9 cellular contexts compared by ENCODE assay signal in genomic region chr2:120765911-120766757, GRCh38. TPM values are rescaled to one million over a fixed set of nuclear protein-coding genes. Genes with fewer than 3 reads are reported as not detected.
A peak's percentile ranks its signal among the peaks of the same experiment; 100 is the strongest.
DNase-seq lines count a peak whose midpoint lies in the region; ATAC-seq and TF ChIP-seq lines count a peak whose summit lies in the region.
"Had no signal": no experiment of that assay in that cellular context is flagged by ENCODE, and none has a peak within 500 bp of the region (broad histone marks: within the 10 kb centered on the region; RNA-seq: fewer than 3 reads in every experiment).

No MANE protein-coding gene starts in this region.

- H3K36me3 Mint-ChIP-seq in endodermal cell (ENCODE audit: low read depth): no peaks in the 10 kb centered on the region

- H3K27me3 ChIP-seq in endodermal cell (ENCODE audit: control insufficient read depth, insufficient read depth, low read length, poor library complexity, severe bottlenecking): no peaks in the 10 kb centered on the region
- H3K27me3 ChIP-seq in transverse colon: no peaks in the 10 kb centered on the region

- H3K9me3 ChIP-seq in endodermal cell (ENCODE audit: control insufficient read depth, low read length) (no peaks in the 10 kb centered on the region), mesodermal cell (ENCODE audit: control insufficient read depth, low read length) (no peaks in the 10 kb centered on the region), transverse colon (no peaks in the 10 kb centered on the region)

- intact Hi-C loops in transverse colon (cut with DNase I; ENCODE audit: low total_unique reads): no loop called here

- H3K4me3 Mint-ChIP-seq in endodermal cell: no peak overlapping the region
- H3K4me3 Mint-ChIP-seq: activated T-helper 1 cell treated with anti-CD3 and anti-CD28 coated beads, Interleukin-12 subunit alpha, Interleukin-12 subunit beta, Interleukin-2, Interleukin-4 antibody, amounts not matched to agents 30 ng/mL and 10 ng/mL and 1 ng/mL, durations not matched to agents 14 hours and 24 hours and 36 hours had no signal

- peak; percentile 69 for DNase-seq in M059J (ENCODE audit: low read depth)
- DNase-seq in endodermal cell: peak; percentile 80
- peak; percentile 67 for DNase-seq in transverse colon
- DNase-seq in hippocampal formation (lab: John Stamatoyannopoulos, UW): no peak
- no peak for DNase-seq in HT-29 (ENCODE audit: low spot score)
- DNase-seq in stimulated activated CD4-positive, alpha-beta T cell treated with anti-CD3 and anti-CD28 coated beads, Interleukin-2, amount 100 ng/mL, for 24 hours: no peak

- H3K4me3 ChIP-seq in endodermal cell (ENCODE audit: low read length): no peak overlapping the region
- H3K4me3 ChIP-seq in mesodermal cell (ENCODE audit: extremely low read depth, insufficient read depth, low read length, poor library complexity, severe bottlenecking): no peak overlapping the region
- H3K4me3 ChIP-seq in transverse colon: no peak overlapping the region

- no peaks in the 10 kb centered on the region for H3K9me3 Mint-ChIP-seq in endodermal cell
- H3K9me3 Mint-ChIP-seq: activated T-helper 1 cell treated with anti-CD3 and anti-CD28 coated beads, Interleukin-12 subunit alpha, Interleukin-12 subunit beta, Interleukin-2, Interleukin-4 antibody, amounts not matched to agents 30 ng/mL and 10 ng/mL and 1 ng/mL, durations not matched to agents 14 hours and 24 hours and 36 hours had no signal

- no peak for TF ChIP-seq POLR2A in transverse colon (IDR thresholded peaks at IDR 0.05)

- no peaks in the 10 kb centered on the region for H3K36me3 ChIP-seq in endodermal cell (ENCODE audit: control insufficient read depth, insufficient read depth, low read length)
- peaks cover 8% of the 10 kb centered on the region for H3K36me3 ChIP-seq in mesodermal cell (ENCODE audit: control insufficient read depth, insufficient read depth, low read length)
- no peaks in the 10 kb centered on the region for H3K36me3 ChIP-seq in transverse colon

- in situ Hi-C loops in transverse colon (cut with MboI; ENCODE audit: low pct_ligation_motif_present in 1 of 4, low pct_unique_long_range_greater_than_20kb in 1 of 4, low sequenced_read_pairs in 3 of 4): no loop called here

- no peaks in the 10 kb centered on the region for H3K27me3 Mint-ChIP-seq in endodermal cell (ENCODE audit: insufficient read depth)

- H3K4me1 Mint-ChIP-seq in endodermal cell: peaks cover 38% of the 10 kb centered on the region

- WGBS in endodermal cell (ENCODE audit: insufficient coverage in 1 of 2, insufficient read length in 1 of 2), 2 experiments: 48 to 73% methylated on average over 16 to 22 of the region's 22 CpGs
- WGBS in mesodermal cell (ENCODE audit: insufficient coverage in 2 of 2), 2 experiments: 34 to 35% methylated on average over 17 to 22 of the region's 22 CpGs
- 69 to 78% methylated on average over 4 to 21 of the region's 22 CpGs for WGBS in transverse colon (ENCODE audit: low coverage in 1 of 2), 2 donors

- H3K4me1 ChIP-seq in endodermal cell (ENCODE audit: control insufficient read depth, insufficient read depth, low read length) (peaks cover 20% of the 10 kb centered on the region), mesodermal cell (ENCODE audit: control insufficient read depth, insufficient read depth, low read length, poor library complexity, severe bottlenecking) (peaks cover 81% of the 10 kb centered on the region), transverse colon (peaks cover 0 to 21% (median 12%) of the 10 kb centered on the region in 4 donors)

- H3K27ac ChIP-seq in endodermal cell (ENCODE audit: low read depth, low read length): peak overlapping the region; percentile 92
- H3K27ac ChIP-seq in mesodermal cell (ENCODE audit: low read depth, low read length, severe bottlenecking): peak overlapping the region; percentile 95
- H3K27ac ChIP-seq in transverse colon: peak overlapping the region; percentile 69 to 83 (median 83)

- TF ChIP-seq CTCF in endodermal cell (conservative IDR thresholded peaks at IDR 0.05): no peak
- TF ChIP-seq CTCF in transverse colon (IDR thresholded peaks at IDR 0.05): no peak

- peak overlapping the region; percentile 22 for H3K9ac ChIP-seq in endodermal cell (ENCODE audit: extremely low read depth, low read length, poor library complexity, severe bottlenecking)

- TF ChIP-seq EP300 in transverse colon (IDR thresholded peaks at IDR 0.05; ENCODE audit: low read depth): no peak

- no peak for ATAC-seq in HG02798 (IDR thresholded peaks at IDR 0.05; ENCODE audit: poor library complexity, unreplicated experiment)

- peak overlapping the region; percentile 90 for H3K27ac Mint-ChIP-seq in endodermal cell
- H3K27ac Mint-ChIP-seq: activated T-helper 1 cell treated with anti-CD3 and anti-CD28 coated beads, Interleukin-12 subunit alpha, Interleukin-12 subunit beta, Interleukin-2, Interleukin-4 antibody, amounts not matched to agents 30 ng/mL and 10 ng/mL and 1 ng/mL, durations not matched to agents 14 hours and 24 hours and 36 hours had no signal

RNA-seq across cellular contexts. Expression of gene GLI2, which starts 30.5 kb away (rescaled TPM):
- total RNA-seq in M059J (2014; rRNA removed; shearing (Covaris generic)): 0.76 and 4.3 TPM in 2 replicates
- 10 to 100 TPM; 17.0 to 24.2 TPM for total RNA-seq in endodermal cell
- polyA plus RNA-seq in endodermal cell (2013, experiment 1 of 2): 29.8 TPM
- polyA plus RNA-seq in endodermal cell (2013, experiment 2 of 2): 28.3 TPM
- 20.8 TPM for polyA plus RNA-seq in mesodermal cell (2013, experiment 1 of 2)
- polyA plus RNA-seq in mesodermal cell (2013, experiment 2 of 2): 16.2 TPM
- 10 to 100 TPM in 1 of 4 donors, 1 to 10 TPM in 3; 1.1 to 15.1 (median 4.2) TPM for total RNA-seq in transverse colon
- total RNA-seq in HT-29 (2014; rRNA removed; shearing (Covaris generic)): 0.31 and 8.7 TPM in 2 replicates

Comparison
In these comparisons a context has a peak if more than half of its experiments do, and no peak if none do; other contexts are left out.
1. DNase-seq: peak in M059J (single experiment), endodermal cell (single experiment) and transverse colon (single experiment); none in hippocampal formation (0 of 2), HT-29 (single experiment) and stimulated activated CD4-positive, alpha-beta T cell treated with anti-CD3 and anti-CD28 coated beads, Interleukin-2, amount 100 ng/mL, for 24 hours (0 of 2).
2. Peak in every context shown above with its lines, with median percentiles within 50 percentile points of each other: H3K27ac ChIP-seq.